20 cellular contexts compared by ENCODE assay signal in the genomic region with DNA sequence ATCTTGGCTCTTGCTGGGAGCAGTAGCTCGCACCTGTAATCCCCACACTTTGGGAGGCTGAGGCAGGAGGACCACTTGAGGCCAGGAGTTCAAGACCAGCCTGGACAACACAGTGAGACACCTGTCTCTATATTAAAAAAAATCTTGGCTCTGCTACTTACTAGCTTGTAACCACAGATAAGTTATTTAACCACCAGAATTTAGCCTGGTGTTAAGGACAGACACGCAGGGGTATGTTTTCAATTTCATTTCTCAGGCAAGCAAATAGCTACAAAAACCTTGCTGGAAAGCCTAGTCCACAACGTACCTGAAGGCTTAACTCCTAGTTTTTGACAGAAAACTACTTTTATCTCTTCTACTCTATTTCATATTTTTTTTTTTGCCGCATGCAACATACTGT. TPM values are rescaled to one million over a fixed set of nuclear protein-coding genes. Genes with fewer than 3 reads are reported as not detected.
DNase-seq lines count a peak whose midpoint lies in the region; ATAC-seq and TF ChIP-seq lines count a peak whose summit lies in the region.
"Had no signal": no experiment of that assay in that cellular context is flagged by ENCODE, and none has a peak within 500 bp of the region (broad histone marks: within the 10 kb centered on the region; RNA-seq: fewer than 3 reads in every experiment).

No MANE protein-coding gene starts in this region.

- H3K36me3 ChIP-seq in prostate gland (no peaks in the 10 kb centered on the region), neuronal stem cell (replicated peaks in 1 of 2; ENCODE audit: control insufficient read depth in 2 of 2, insufficient read depth in 2 of 2, low read length in 2 of 2) (no peaks in the 10 kb centered on the region)
- H3K36me3 ChIP-seq: vagina had no signal

- no peak overlapping the region for H3K4me3 ChIP-seq in prostate gland
- H3K4me3 ChIP-seq in neuronal stem cell (ENCODE audit: low read length in 2 of 2), result no peak overlapping the region
- no peak overlapping the region for H3K4me3 ChIP-seq in right cardiac atrium (ENCODE audit: low read length)
- H3K4me3 ChIP-seq: heart left ventricle, vagina had no signal

- H3K27ac ChIP-seq in prostate gland (no peak overlapping the region), neuronal stem cell (replicated peaks; ENCODE audit: low read length) (no peak overlapping the region), right cardiac atrium (ENCODE audit: low read length) (no peak overlapping the region)
- H3K27ac ChIP-seq: heart left ventricle, vagina had no signal

- no peak for DNase-seq in prostate gland (ENCODE audit: low spot score)
- no peak for DNase-seq in neuronal stem cell (ENCODE audit: low spot score)
- no peak for DNase-seq in right cardiac atrium
- DNase-seq: ACHN; activated CD8-positive, alpha-beta memory T cell treated with anti-CD3 and anti-CD28 coated beads for 24 hours; CD4-positive, alpha-beta memory T cell; DMS79 treated with DMSO at 0.1 percent for 48 hours; heart left ventricle; NCI-H1417 treated with DMSO at 0.1 percent for 48 hours; SK-N-SH; stimulated activated CD4-positive, alpha-beta T cell treated with anti-CD3 and anti-CD28 coated beads, Interleukin-2, amount 100 ng/mL, for 48 hours; T-helper 9 cell had no signal

- intact Hi-C loops in prostate gland (cut with DNase I) (no loop called here), right cardiac atrium (cut with DNase I) (no loop called here)

- no peak overlapping the region for H3K4me2 ChIP-seq in neuronal stem cell (ENCODE audit: insufficient read depth, low read length, poor library complexity, severe bottlenecking)
- H3K4me2 ChIP-seq: SK-N-SH had no signal

- no peak overlapping the region for H2BK15ac ChIP-seq in neuronal stem cell (ENCODE audit: low read length)

- H2AFZ ChIP-seq in neuronal stem cell (ENCODE audit: low read length), result no peak overlapping the region

- TF ChIP-seq POLR2A in prostate gland (IDR thresholded peaks at IDR 0.05), result no peak

- no peak overlapping the region for H2BK5ac ChIP-seq in neuronal stem cell (ENCODE audit: low read length)

- H2BK12ac ChIP-seq in neuronal stem cell (ENCODE audit: low read length), result no peak overlapping the region

- H3K18ac ChIP-seq in neuronal stem cell (ENCODE audit: low read length), result no peak overlapping the region

- no peak overlapping the region for H3K9ac ChIP-seq in neuronal stem cell (ENCODE audit: low read depth, low read length, poor library complexity)
- H3K9ac ChIP-seq: SK-N-SH had no signal

- H3K4ac ChIP-seq in neuronal stem cell (ENCODE audit: low read length), result no peak overlapping the region

- no peaks in the 10 kb centered on the region for H3K27me3 ChIP-seq in prostate gland (replicated peaks; ENCODE audit: insufficient read depth)
- H3K27me3 ChIP-seq in neuronal stem cell (ENCODE audit: control insufficient read depth in 3 of 3, insufficient read depth in 3 of 3, low read depth in 1 of 3, low read length in 3 of 3), result no peaks in the 10 kb centered on the region
- H3K27me3 ChIP-seq in right cardiac atrium (ENCODE audit: control insufficient read depth, insufficient read depth), result no peaks in the 10 kb centered on the region
- H3K27me3 ChIP-seq: heart left ventricle, vagina had no signal

- H2BK120ac ChIP-seq in neuronal stem cell (ENCODE audit: low read depth, low read length), result no peak overlapping the region

- 91% methylated on average over 4 of the region's 4 CpGs for WGBS in prostate gland
- WGBS in neuronal stem cell (ENCODE audit: extremely low coverage in 2 of 2, insufficient read length in 2 of 2, insufficient replicate concordance in 1 of 2), 2 donors, result no CpG with 5 or more reads among the region's 4 CpGs
- WGBS in right cardiac atrium, result 93% methylated on average over 4 of the region's 4 CpGs

- TF ChIP-seq CTCF in prostate gland (IDR thresholded peaks at IDR 0.05), result no peak

- H3K79me1 ChIP-seq in neuronal stem cell (ENCODE audit: low read depth, low read length), result no peaks in the 10 kb centered on the region

- ATAC-seq in GM18508 (IDR thresholded peaks at IDR 0.05; ENCODE audit: insufficient read depth, unreplicated experiment) (peak; percentile 87), GM19463 (IDR thresholded peaks at IDR 0.05; ENCODE audit: unreplicated experiment) (peak; percentile 90), HG02840 (IDR thresholded peaks at IDR 0.05; ENCODE audit: low FRiP score, unreplicated experiment) (peak; percentile 56), HG03432 (IDR thresholded peaks at IDR 0.05; ENCODE audit: unreplicated experiment) (peak; percentile 75), GM21529 (IDR thresholded peaks at IDR 0.05; ENCODE audit: unreplicated experiment) (no peak), right cardiac atrium (no peak)
- ATAC-seq: activated CD4-positive, CD25-positive, alpha-beta regulatory T cell treated with anti-CD3 and anti-CD28 coated beads, Interleukin-2, amount 50 U/mL, for 24 hours; heart left ventricle had no signal

- H3K9me3 ChIP-seq in prostate gland, result no peaks in the 10 kb centered on the region
- H3K9me3 ChIP-seq in neuronal stem cell (replicated peaks in 1 of 2; ENCODE audit: control insufficient read depth in 2 of 2, insufficient read depth in 1 of 2, low read depth in 1 of 2, low read length in 2 of 2), result no peaks in the 10 kb centered on the region
- H3K9me3 ChIP-seq in right cardiac atrium (ENCODE audit: control insufficient read depth, low read length), result no peaks in the 10 kb centered on the region
- H3K9me3 ChIP-seq: heart left ventricle, SK-N-SH, vagina had no signal

- no peak overlapping the region for H3K23ac ChIP-seq in neuronal stem cell (ENCODE audit: low read depth, low read length, poor library complexity)

- H3K4me1 ChIP-seq in prostate gland (replicated peaks) (no peaks in the 10 kb centered on the region), neuronal stem cell (ENCODE audit: control insufficient read depth in 2 of 2, insufficient read depth in 1 of 2, low read depth in 1 of 2, low read length in 2 of 2) (no peaks in the 10 kb centered on the region), right cardiac atrium (ENCODE audit: control insufficient read depth, insufficient read depth, low read length) (no peaks in the 10 kb centered on the region)
- H3K4me1 ChIP-seq: heart left ventricle, vagina had no signal

- H2AK5ac ChIP-seq in neuronal stem cell (ENCODE audit: low read depth, low read length), result no peak overlapping the region

- H4K91ac ChIP-seq in neuronal stem cell (ENCODE audit: low read depth, low read length, poor library complexity), result no peak overlapping the region

- no peak overlapping the region for H4K8ac ChIP-seq in neuronal stem cell (ENCODE audit: low read depth, low read length)

- H3K14ac ChIP-seq in neuronal stem cell (ENCODE audit: low read length), result no peak overlapping the region

RNA-seq across cellular contexts. Expression of a gene that starts 24.8 kb away (rescaled TPM):
- total RNA-seq in prostate gland, result 1 to 10 TPM in 1 of 2 donors, under 1 TPM in 1; 0.32 to 2.1 TPM
- 0.06 TPM for polyA plus RNA-seq in neuronal stem cell (2013, experiment 1 of 2)
- 0.10 TPM for polyA plus RNA-seq in neuronal stem cell (2013, experiment 2 of 2)
- under 1 TPM in 3 of 4 donors, not detected in 1; 0.29 to 0.59 (median 0.45) TPM for total RNA-seq in right cardiac atrium
- 0.18 TPM for polyA plus RNA-seq in right cardiac atrium
- total RNA-seq: lung microvascular endothelial cell had no signal

Comparison
In these comparisons a context has a peak if more than half of its experiments do, and no peak if none do; other contexts are left out.
1. ATAC-seq: peak in GM18508 (single experiment), GM19463 (single experiment), HG02840 (single experiment) and HG03432 (single experiment); none in GM21529 (single experiment) and right cardiac atrium (0 of 2).